In genomic region chr15:60507596-60508424, GRCh38 we compare ENCODE assay signal across 8 cellular contexts. TPM values are rescaled to one million over a fixed set of nuclear protein-coding genes. Genes with fewer than 3 reads are reported as not detected.
A peak's percentile ranks its signal among the peaks of the same experiment; 100 is the strongest.
DNase-seq lines count a peak whose midpoint lies in the region; ATAC-seq and TF ChIP-seq lines count a peak whose summit lies in the region.

No MANE protein-coding gene starts in this region.

- H3K4me3 ChIP-seq in parathyroid adenoma (ENCODE audit: low read depth, low read length), result no peak overlapping the region

- peak; percentile 80 for DNase-seq in G401 (ENCODE audit: low spot score)
- DNase-seq in NOMO-1 treated with DMSO at 0.1 percent for 48 hours (lab: John Stamatoyannopoulos, UW; ENCODE audit: unreplicated experiment), result peak; percentile 81
- peak; percentile 33 for DNase-seq in activated gamma-delta T cell treated with anti-CD3 and anti-CD28 coated beads, Interleukin-2, amount 50 U/mL, for 16 hours (ENCODE audit: low read depth)
- peak; percentile 77 for DNase-seq in germinal center (ENCODE audit: low spot score)
- DNase-seq in posterior vena cava (ENCODE audit: low spot score), result no peak

- in situ Hi-C loops in G401 (cut with HindIII; ENCODE audit: low sequenced_read_pairs), result no loop called here

- no peaks in the 10 kb centered on the region for H3K79me2 ChIP-seq in parathyroid adenoma

- TF ChIP-seq CTCF in parathyroid adenoma (IDR thresholded peaks at IDR 0.05), result peak; percentile 77

- H2AFZ ChIP-seq in parathyroid adenoma, result no peak overlapping the region

- H3K4me2 ChIP-seq in parathyroid adenoma (ENCODE audit: low read length), result no peak overlapping the region

- intact Hi-C loops in posterior vena cava (cut with DNase I), result no loop called here

- H3K9ac ChIP-seq in parathyroid adenoma, result no peak overlapping the region

- no peaks in the 10 kb centered on the region for H3K9me3 ChIP-seq in parathyroid adenoma (ENCODE audit: control insufficient read depth, low read length)

- ATAC-seq in GM21367 (IDR thresholded peaks at IDR 0.05; ENCODE audit: unreplicated experiment) (peak; percentile 87), HG03571 (IDR thresholded peaks at IDR 0.05; ENCODE audit: unreplicated experiment) (peak; percentile 91)

- H3K4me1 ChIP-seq in parathyroid adenoma, result peaks cover 18% of the 10 kb centered on the region

- no peaks in the 10 kb centered on the region for H3K27me3 ChIP-seq in parathyroid adenoma (ENCODE audit: control insufficient read depth, insufficient read depth, low read length)

- H3K36me3 ChIP-seq in parathyroid adenoma (ENCODE audit: control insufficient read depth, insufficient read depth, low read length), result no peaks in the 10 kb centered on the region

- peak overlapping the region; percentile 12 for H3K27ac ChIP-seq in parathyroid adenoma

RNA-seq across cellular contexts. Expression of gene ICE2, which starts 28.9 kb away (rescaled TPM):
- total RNA-seq in G401 (2014; rRNA removed; shearing (Covaris generic)), result 13.3 and 16.6 TPM in 2 replicates
- total RNA-seq in posterior vena cava, result 10 to 100 TPM; 42.6 to 43.6 TPM
